37 cellular contexts compared by ENCODE assay signal in genomic region chr6:27476090-27476489, GRCh38.
"Had no signal": no experiment of that assay in that cellular context is flagged by ENCODE, and none has a peak within 500 bp of the region (broad histone marks: within the 10 kb centered on the region; RNA-seq: fewer than 3 reads in every experiment).

No MANE protein-coding gene starts in this region.

- DNase-seq: activated B cell treated with CpG ODN at 0.5 μM for 24 hours; activated CD4-positive, alpha-beta memory T cell treated with anti-CD3 and anti-CD28 coated beads for 36 hours; activated CD4-positive, alpha-beta T cell treated with anti-CD3 and anti-CD28 coated beads for 4 hours; activated CD4-positive, alpha-beta T cell treated with anti-CD3 and anti-CD28 coated beads, Interleukin-2, amount 10 ng/mL, durations not matched to agents 24 days and 14 days; activated CD4-positive, alpha-beta T cell treated with anti-CD3 and anti-CD28 coated beads, Interleukin-2, amount 50 U/mL, for 1 hour; activated CD4-positive, alpha-beta T cell treated with anti-CD3 and anti-CD28 coated beads, Interleukin-2, amount 50 U/mL, for 4 hours; activated CD4-positive, CD25-positive, alpha-beta regulatory T cell treated with anti-CD3 and anti-CD28 coated beads, Interleukin-2, amount 50 U/mL, for 72 hours; activated CD8-positive, alpha-beta memory T cell treated with anti-CD3 and anti-CD28 coated beads, Interleukin-2, amount 50 U/mL, for 4 hours; activated CD8-positive, alpha-beta T cell treated with anti-CD3 and anti-CD28 coated beads for 36 hours; activated effector memory CD4-positive, alpha-beta T cell treated with anti-CD3 and anti-CD28 coated beads, Interleukin-2, amount 50 U/mL, for 16 hours; activated gamma-delta T cell treated with Interleukin-2 at 50 U/mL for 16 hours; activated naive CD4-positive, alpha-beta T cell; activated naive CD4-positive, alpha-beta T cell treated with anti-CD3 and anti-CD28 coated beads for 36 hours; activated naive CD4-positive, alpha-beta T cell treated with anti-CD3 and anti-CD28 coated beads, Interleukin-2, amount 50 U/mL, for 16 hours; activated naive CD8-positive, alpha-beta T cell treated with anti-CD3 and anti-CD28 coated beads for 36 hours; activated T-cell treated with anti-CD3 and anti-CD28 coated beads for 4 hours; activated T-cell treated with anti-CD3 and anti-CD28 coated beads, Interleukin-2, amount 50 U/mL, for 1 hour; activated T-cell treated with anti-CD3 and anti-CD28 coated beads, Interleukin-2, amount 50 U/mL, for 4 hours; activated T-cell treated with anti-CD3 and anti-CD28 coated beads, Interleukin-2, amount 50 U/mL, for 72 hours; adrenal gland; amniotic stem cell; aorta; body of pancreas; brain microvascular endothelial cell; central memory CD4-positive, alpha-beta T cell; T-helper 1 cell; T-helper 2 cell; T-helper 9 cell had no signal

- H3K9me3 ChIP-seq: adrenal gland, body of pancreas, breast epithelium had no signal

- H3K27ac ChIP-seq: adrenal gland, body of pancreas, brain microvascular endothelial cell, breast epithelium, VCaP had no signal

- FAIRE-seq: astrocyte, TTC549 had no signal

- H3K27me3 Mint-ChIP-seq: activated B cell treated with CpG ODN at 0.5 μM for 24 hours; activated CD4-positive, alpha-beta memory T cell treated with anti-CD3 and anti-CD28 coated beads for 36 hours; activated CD8-positive, alpha-beta T cell treated with anti-CD3 and anti-CD28 coated beads for 36 hours; activated naive CD8-positive, alpha-beta T cell treated with anti-CD3 and anti-CD28 coated beads for 36 hours; activated T-helper 17 cell treated with anti-CD3 and anti-CD28 coated beads, Interleukin-2, amount 50 U/mL, for 72 hours had no signal

- H3K4me3 ChIP-seq: adrenal gland, body of pancreas, breast epithelium had no signal

- ATAC-seq: activated CD8-positive, alpha-beta T cell treated with anti-CD3 and anti-CD28 coated beads for 36 hours; activated naive CD4-positive, alpha-beta T cell treated with anti-CD3 and anti-CD28 coated beads, Interleukin-2, amount 50 U/mL, for 72 hours; activated T-cell treated with anti-CD3 and anti-CD28 coated beads, Interleukin-2, amount 50 U/mL, for 4 hours; activated T-cell treated with anti-CD3 and anti-CD28 coated beads, Interleukin-2, amount 50 U/mL, for 72 hours; activated T-helper 17 cell treated with anti-CD3 and anti-CD28 coated beads, Interleukin-2, amount 50 U/mL, for 72 hours; body of pancreas had no signal

- H3K4me3 Mint-ChIP-seq: activated B cell treated with CpG ODN at 0.5 μM for 24 hours; activated CD4-positive, alpha-beta memory T cell treated with anti-CD3 and anti-CD28 coated beads for 36 hours; activated CD4-positive, alpha-beta T cell treated with anti-CD3 and anti-CD28 coated beads, Interleukin-2, amount 10 ng/mL, durations not matched to agents 24 days and 14 days; activated CD8-positive, alpha-beta T cell treated with anti-CD3 and anti-CD28 coated beads for 36 hours; activated naive CD4-positive, alpha-beta T cell treated with anti-CD3 and anti-CD28 coated beads for 36 hours; activated naive CD8-positive, alpha-beta T cell treated with anti-CD3 and anti-CD28 coated beads for 36 hours; activated T-cell treated with anti-CD3 and anti-CD28 coated beads, Interleukin-2, amount 50 U/mL, for 72 hours; activated T-helper 17 cell treated with anti-CD3 and anti-CD28 coated beads, Interleukin-2, amount 50 U/mL, for 72 hours; T-helper 1 cell treated with Interleukin-12 subunit alpha and Interleukin-12 subunit beta and Interleukin-4 antibody, amounts not matched to agents 30 μg/mL and 1 μg/mL, for 36 hours had no signal

- H3K9me3 Mint-ChIP-seq: activated B cell treated with CpG ODN at 0.5 μM for 24 hours; activated CD4-positive, alpha-beta memory T cell treated with anti-CD3 and anti-CD28 coated beads for 36 hours; activated CD4-positive, alpha-beta T cell treated with anti-CD3 and anti-CD28 coated beads, Interleukin-2, amount 10 ng/mL, durations not matched to agents 24 days and 14 days; activated CD8-positive, alpha-beta T cell treated with anti-CD3 and anti-CD28 coated beads for 36 hours; activated naive CD4-positive, alpha-beta T cell treated with anti-CD3 and anti-CD28 coated beads for 36 hours; activated naive CD8-positive, alpha-beta T cell treated with anti-CD3 and anti-CD28 coated beads for 36 hours; activated T-cell treated with anti-CD3 and anti-CD28 coated beads, Interleukin-2, amount 50 U/mL, for 4 hours; activated T-cell treated with anti-CD3 and anti-CD28 coated beads, Interleukin-2, amount 50 U/mL, for 72 hours; activated T-helper 1 cell treated with anti-CD3 and anti-CD28 coated beads, Interleukin-12 subunit alpha, Interleukin-12 subunit beta, Interleukin-2, Interleukin-4 antibody, amounts not matched to agents 30 ng/mL and 10 ng/mL and 1 ng/mL, durations not matched to agents 14 hours and 24 hours and 36 hours; activated T-helper 17 cell treated with anti-CD3 and anti-CD28 coated beads, Interleukin-2, amount 50 U/mL, for 72 hours; T-helper 1 cell treated with Interleukin-12 subunit alpha and Interleukin-12 subunit beta and Interleukin-4 antibody, amounts not matched to agents 30 μg/mL and 1 μg/mL, for 36 hours; T-helper 2 cell treated with Interferon-gamma antibody and Interleukin-4, amounts not matched to agents 5 μg/mL and 100 μg/mL, for 36 hours had no signal

- H3K27me3 ChIP-seq: adrenal gland, body of pancreas, brain microvascular endothelial cell, breast epithelium had no signal

- H3K27ac Mint-ChIP-seq: activated B cell treated with CpG ODN at 0.5 μM for 24 hours; activated CD4-positive, alpha-beta memory T cell treated with anti-CD3 and anti-CD28 coated beads for 36 hours; activated CD4-positive, alpha-beta T cell treated with anti-CD3 and anti-CD28 coated beads, Interleukin-2, amount 10 ng/mL, durations not matched to agents 24 days and 14 days; activated CD8-positive, alpha-beta T cell treated with anti-CD3 and anti-CD28 coated beads for 36 hours; activated naive CD4-positive, alpha-beta T cell treated with anti-CD3 and anti-CD28 coated beads for 36 hours; activated naive CD4-positive, alpha-beta T cell treated with anti-CD3 and anti-CD28 coated beads, Interleukin-2, amount 50 U/mL, for 72 hours; activated naive CD8-positive, alpha-beta T cell treated with anti-CD3 and anti-CD28 coated beads for 36 hours; activated T-cell treated with anti-CD3 and anti-CD28 coated beads, Interleukin-2, amount 50 U/mL, for 72 hours; activated T-helper 1 cell treated with anti-CD3 and anti-CD28 coated beads, Interleukin-12 subunit alpha, Interleukin-12 subunit beta, Interleukin-2, Interleukin-4 antibody, amounts not matched to agents 30 ng/mL and 10 ng/mL and 1 ng/mL, durations not matched to agents 14 hours and 24 hours and 36 hours; activated T-helper 17 cell treated with anti-CD3 and anti-CD28 coated beads, Interleukin-2, amount 50 U/mL, for 72 hours; T-helper 1 cell treated with Interleukin-12 subunit alpha and Interleukin-12 subunit beta and Interleukin-4 antibody, amounts not matched to agents 30 μg/mL and 1 μg/mL, for 36 hours; T-helper 2 cell treated with Interferon-gamma antibody and Interleukin-4, amounts not matched to agents 5 μg/mL and 100 μg/mL, for 36 hours had no signal

- H3K36me3 ChIP-seq: adrenal gland, brain microvascular endothelial cell, breast epithelium had no signal
